Comparison of ENCODE assay signal across 20 cellular contexts in the genomic region with DNA sequence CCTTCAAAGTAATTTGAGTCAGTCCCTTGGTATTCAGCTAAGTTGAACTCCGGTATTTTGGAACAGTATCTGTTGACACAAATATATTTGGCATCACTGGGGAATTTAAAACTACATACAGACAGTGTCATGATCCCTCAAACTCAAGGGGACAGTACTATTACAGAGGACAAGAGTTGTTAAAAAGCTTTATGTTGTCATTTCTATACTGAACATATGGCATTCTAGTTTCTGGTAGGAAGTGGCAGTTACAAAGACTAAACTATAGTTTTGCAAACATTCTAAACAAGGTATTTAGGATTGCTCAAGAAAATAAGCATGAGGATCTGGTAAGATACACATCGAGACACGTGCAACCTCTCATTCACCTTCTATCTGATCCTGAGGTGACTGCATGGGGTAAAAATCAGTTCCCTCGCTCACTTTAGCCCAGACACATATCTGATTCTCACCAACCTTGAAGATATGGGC. TPM values are rescaled to one million over a fixed set of nuclear protein-coding genes. Genes with fewer than 3 reads are reported as not detected.
DNase-seq lines count a peak whose midpoint lies in the region; ATAC-seq, FAIRE-seq and TF ChIP-seq lines count a peak whose summit lies in the region.
"Had no signal": no experiment of that assay in that cellular context is flagged by ENCODE, and none has a peak within 500 bp of the region (broad histone marks: within the 10 kb centered on the region; RNA-seq: fewer than 3 reads in every experiment).

No MANE protein-coding gene starts in this region.

- no peaks in the 10 kb centered on the region for H3K27me3 ChIP-seq in gastrocnemius medialis
- H3K27me3 ChIP-seq in effector memory CD4-positive, alpha-beta T cell (replicated peaks; ENCODE audit: control insufficient read depth, insufficient read depth, low read length, poor library complexity, severe bottlenecking): no peaks in the 10 kb centered on the region
- H3K27me3 ChIP-seq: hepatocyte had no signal

- H3K4me1 ChIP-seq in gastrocnemius medialis: peaks cover 22 to 26% of the 10 kb centered on the region in 2 donors
- no peaks in the 10 kb centered on the region for H3K4me1 ChIP-seq in effector memory CD4-positive, alpha-beta T cell (ENCODE audit: control insufficient read depth, insufficient read depth, low read length, poor library complexity, severe bottlenecking)

- TF ChIP-seq CTCF in cardiac fibroblast (IDR thresholded peaks at IDR 0.05; ENCODE audit: low read depth, low read length) (no peak), gastrocnemius medialis (IDR thresholded peaks at IDR 0.05 in 4 of 5, conservative IDR thresholded peaks at IDR 0.05 in 1 of 5) (no peak)

- H3K4me3 ChIP-seq in cardiac fibroblast (replicated peaks in 1 of 2; ENCODE audit: low read depth in 2 of 2, low read length in 2 of 2) (no peak overlapping the region), gastrocnemius medialis (no peak overlapping the region)
- H3K4me3 ChIP-seq in effector memory CD4-positive, alpha-beta T cell (ENCODE audit: insufficient read depth, low read depth, low read length, poor library complexity, severe bottlenecking): no peak overlapping the region
- H3K4me3 ChIP-seq: hepatocyte, SK-N-MC had no signal

- peak overlapping the region; percentile 9 to 49 (median 28) for H3K27ac ChIP-seq in gastrocnemius medialis
- H3K27ac ChIP-seq in effector memory CD4-positive, alpha-beta T cell (ENCODE audit: insufficient read depth, low read length, poor library complexity, severe bottlenecking): no peak overlapping the region
- H3K27ac ChIP-seq: epithelial cell of prostate, hepatocyte, SK-N-MC had no signal

- ATAC-seq in HG03520 (IDR thresholded peaks at IDR 0.05; ENCODE audit: unreplicated experiment): peak; percentile 56
- ATAC-seq in gastrocnemius medialis: peak; percentile 65 to 84
- no peak for ATAC-seq in HG03378 (IDR thresholded peaks at IDR 0.05; ENCODE audit: unreplicated experiment)
- ATAC-seq in GM18873 (IDR thresholded peaks at IDR 0.05; ENCODE audit: low FRiP score, unreplicated experiment): no peak
- ATAC-seq: stimulated activated naive CD8-positive, alpha-beta T cell treated with anti-CD3 and anti-CD28 coated beads, Interleukin-15, amount 100 ng/mL, for 72 hours had no signal

- FAIRE-seq in GM19239 (lab: Jason Lieb, UNC): peak; percentile 59

- no peak for TF ChIP-seq POLR2A in gastrocnemius medialis (IDR thresholded peaks at IDR 0.05)

- DNase-seq in GM19239 (ENCODE audit: insufficient read length, low spot score) (no peak), cardiac fibroblast (ENCODE audit: low read depth in 2 of 2) (peak; percentile 29 to 59), gastrocnemius medialis (no peak), GF-D8 (lab: John Stamatoyannopoulos, UW) (no peak)
- DNase-seq in effector memory CD4-positive, alpha-beta T cell: no peak
- DNase-seq: activated CD4-positive, alpha-beta memory T cell treated with anti-CD3 and anti-CD28 coated beads, Interleukin-2, amount 10 ng/mL, durations not matched to agents 7 days and 5 days; amygdala; CD4-positive, CD25-positive, alpha-beta regulatory T cell; DND-41; NCI-H1436; OCI-M1; posterior cingulate gyrus; stimulated activated CD4-positive, alpha-beta T cell treated with anti-CD3 and anti-CD28 coated beads, Interleukin-12 subunit alpha, Interleukin-12 subunit beta, amount 100 ng/mL, for 4 hours; stimulated activated naive CD8-positive, alpha-beta T cell treated with anti-CD3 and anti-CD28 coated beads, Interleukin-15, amount 100 ng/mL, for 72 hours had no signal

- in situ Hi-C loops in gastrocnemius medialis (cut with MboI; ENCODE audit: low sequenced_read_pairs in 4 of 4): no loop called here

- H3K36me3 ChIP-seq in gastrocnemius medialis: no peaks in the 10 kb centered on the region
- no peaks in the 10 kb centered on the region for H3K36me3 ChIP-seq in effector memory CD4-positive, alpha-beta T cell (ENCODE audit: control insufficient read depth, insufficient read depth, low read length)

- H3K9me3 ChIP-seq in gastrocnemius medialis: no peaks in the 10 kb centered on the region
- no peaks in the 10 kb centered on the region for H3K9me3 ChIP-seq in effector memory CD4-positive, alpha-beta T cell (ENCODE audit: control insufficient read depth, low read length)

- intact Hi-C loops in gastrocnemius medialis (cut with DNase I; ENCODE audit: low total_unique reads): no loop called here

RNA-seq across cellular contexts. Expression of a gene that starts 16.6 kb away (rescaled TPM):
- 10 to 100 TPM in 1 of 4 donors, 1 to 10 TPM in 3; 3.3 to 10.1 (median 7.1) TPM for total RNA-seq in gastrocnemius medialis

Comparison
In these comparisons a context has a peak if more than half of its experiments do, and no peak if none do; other contexts are left out.
1. DNase-seq: peak in cardiac fibroblast (2 of 2); none in GM19239 (single experiment), gastrocnemius medialis (0 of 2), GF-D8 (single experiment) and effector memory CD4-positive, alpha-beta T cell (0 of 3).
2. ATAC-seq: peak in HG03520 (single experiment) and gastrocnemius medialis (2 of 2); none in HG03378 (single experiment) and GM18873 (single experiment).